ENCODE assay signal across 29 cellular contexts in the genomic region with DNA sequence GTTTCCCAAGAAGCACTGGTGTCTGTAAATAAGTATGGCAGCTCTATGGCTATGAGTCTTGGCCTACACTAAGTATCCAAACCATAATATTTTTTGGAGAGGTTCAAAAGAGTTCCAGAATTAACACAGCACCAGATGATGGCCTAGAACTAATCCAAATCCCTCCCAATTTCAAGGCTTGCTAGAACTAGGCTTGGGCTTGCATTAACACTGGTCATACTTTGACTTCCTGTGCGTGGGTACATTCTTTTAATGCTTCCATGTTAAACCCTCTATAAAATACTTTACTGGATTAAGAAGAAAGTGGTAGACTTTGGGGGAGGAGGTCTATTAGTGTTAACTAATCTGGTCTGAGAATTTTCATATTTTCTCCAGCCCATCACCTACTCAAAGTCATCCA. TPM values are rescaled to one million over a fixed set of nuclear protein-coding genes. Genes with fewer than 3 reads are reported as not detected.
DNase-seq lines count a peak whose midpoint lies in the region; ATAC-seq, FAIRE-seq and TF ChIP-seq lines count a peak whose summit lies in the region.
"Had no signal": no experiment of that assay in that cellular context is flagged by ENCODE, and none has a peak within 500 bp of the region (broad histone marks: within the 10 kb centered on the region; RNA-seq: fewer than 3 reads in every experiment).

No MANE protein-coding gene starts in this region.

- no peak for TF ChIP-seq RAD21 in GM12878 (IDR thresholded peaks at IDR 0.05; ENCODE audit: insufficient read depth, low read depth, low read length)

- no peak for ATAC-seq in GM12878
- ATAC-seq in GM18873 (IDR thresholded peaks at IDR 0.05; ENCODE audit: low FRiP score, unreplicated experiment) = no peak
- ATAC-seq in HG02981 (IDR thresholded peaks at IDR 0.05; ENCODE audit: unreplicated experiment) = no peak
- ATAC-seq: activated CD8-positive, alpha-beta T cell treated with anti-CD3 and anti-CD28 coated beads, Interleukin-2, amount 10 ng/mL, durations not matched to agents 7 days and 5 days; foreskin keratinocyte; left cardiac atrium; natural killer cell; Right ventricle myocardium inferior had no signal

- no peak for FAIRE-seq in GM12878 (lab: Jason Lieb, UNC)
- FAIRE-seq: small intestine had no signal

- intact Hi-C loops in A673 (cut with micrococcal nuclease; ENCODE audit: unreplicated experiment) (loop anchor here (5.0 kb wide), 2 partner anchors 124 to 161 kb away; a partner anchor contains a TSS), GM12878 (cut with micrococcal nuclease; ENCODE audit: unreplicated experiment) (loop anchor here (1.0 to 5.0 kb wide), 2 partner anchors 368 to 396 kb away; no protein-coding TSS in a partner anchor)

- in situ Hi-C loops in GM12878 (cut with MboI) = no loop called here

- no peak for TF ChIP-seq EP300 in GM12878 (IDR thresholded peaks at IDR 0.05; ENCODE audit: borderline replicate concordance in 1 of 2, control insufficient read depth in 1 of 2, low read depth in 2 of 2, low read length in 2 of 2)

- POLR2A ChIA-PET in A673 (lab: Charles Lee; ENCODE audit: low non-redundant PET) (no interaction called here), GM12878 (lab: Charles Lee) (interaction anchor here (0.6 kb wide), 1 partner anchor 775 kb away, joined by 4 read pairs; no protein-coding TSS in a partner anchor)

- H3K9ac ChIP-seq in GM12878 (ENCODE audit: control insufficient read depth, insufficient read depth, low read length) (no peak overlapping the region), iPS-20b (ENCODE audit: low read depth, low read length) (peak overlapping the region; percentile 96; the same call in 1 of the 2 replicates)

- 83% methylated on average over 1 of the region's 1 CpG for WGBS in GM12878 (ENCODE audit: insufficient coverage, insufficient replicate concordance, low lambda C conversion rate, missing lambda C conversion rate)

- TF ChIP-seq POLR2A in GM12878 (IDR thresholded peaks at IDR 0.05; ENCODE audit: low read depth, low read length) = no peak

- H3K27me3 ChIP-seq in A673 (replicated peaks; ENCODE audit: insufficient read depth, low read depth, low read length, poor library complexity) (no peaks in the 10 kb centered on the region), GM12878 (replicated peaks in 1 of 2; ENCODE audit: control insufficient read depth in 2 of 2, insufficient read depth in 2 of 2, low read length in 1 of 2) (no peaks in the 10 kb centered on the region), iPS-20b (ENCODE audit: insufficient read depth, low read length) (no peaks in the 10 kb centered on the region), SJCRH30 (no peaks in the 10 kb centered on the region)
- H3K27me3 ChIP-seq: esophagus muscularis mucosa, foreskin keratinocyte had no signal

- CTCF ChIA-PET in A673 (lab: Charles Lee) (interaction anchor here (0.7 kb wide), 1 partner anchor 715 kb away, joined by 6 read pairs; no protein-coding TSS in a partner anchor), GM12878 (lab: Yijun Ruan, JAX) (interaction anchor here (1.3 kb wide), 1 partner anchor 48 kb away, joined by 4 read pairs; no protein-coding TSS in a partner anchor)

- peaks cover 54% of the 10 kb centered on the region for H3K4me1 ChIP-seq in A673 (ENCODE audit: insufficient read depth, low read length, poor library complexity, severe bottlenecking)
- H3K4me1 ChIP-seq in GM12878 (ENCODE audit: control insufficient read depth, insufficient read depth, low read length) = no peaks in the 10 kb centered on the region
- peaks cover 25% of the 10 kb centered on the region for H3K4me1 ChIP-seq in iPS-20b (ENCODE audit: insufficient read depth, low read length)
- H3K4me1 ChIP-seq in SJCRH30 = peaks cover 10% of the 10 kb centered on the region; the same call in 1 of the 2 replicates

- H3K27ac ChIP-seq in A673 (ENCODE audit: low read depth, low read length, poor library complexity, severe bottlenecking) = peak overlapping the region; percentile 53
- no peak overlapping the region for H3K27ac ChIP-seq in GM12878 (ENCODE audit: control insufficient read depth, insufficient read depth)
- H3K27ac ChIP-seq in iPS-20b (ENCODE audit: low read length) = no peak overlapping the region
- no peak overlapping the region for H3K27ac ChIP-seq in SJCRH30
- H3K27ac ChIP-seq: esophagus muscularis mucosa, foreskin keratinocyte, PC-9 had no signal

- no peak overlapping the region for H3K4me2 ChIP-seq in GM12878 (ENCODE audit: control insufficient read depth, insufficient read depth)
- H3K4me2 ChIP-seq: PC-9 had no signal

- SMC1A ChIA-PET in GM12878 (lab: Charles Lee; ENCODE audit: uncharacterized antibody, unreplicated experiment) = interaction anchor here (0.5 kb wide), 1 partner anchor 18 kb away, joined by 3 read pairs; no protein-coding TSS in a partner anchor

- H3K79me2 ChIP-seq in GM12878 (ENCODE audit: control insufficient read depth, insufficient read depth, low read length) = no peaks in the 10 kb centered on the region

- no TSS peak for BruUV-seq in A673 (replicated peaks; lab: Mats Ljungman, UMichigan)
- TSS peak; percentile 49 for BruUV-seq in GM12878 (replicated peaks; lab: Mats Ljungman, UMichigan)

- H3K36me3 ChIP-seq in A673 (ENCODE audit: insufficient read depth, low read length, poor library complexity, severe bottlenecking) = no peaks in the 10 kb centered on the region
- no peaks in the 10 kb centered on the region for H3K36me3 ChIP-seq in GM12878 (ENCODE audit: control insufficient read depth in 2 of 2, insufficient read depth in 2 of 2, low read length in 1 of 2)
- peaks cover 32% of the 10 kb centered on the region for H3K36me3 ChIP-seq in iPS-20b (ENCODE audit: insufficient read depth, low read depth, low read length)
- H3K36me3 ChIP-seq in SJCRH30 = no peaks in the 10 kb centered on the region
- H3K36me3 ChIP-seq: esophagus muscularis mucosa, HAP-1 had no signal

- no peaks in the 10 kb centered on the region for H3K9me3 ChIP-seq in A673 (ENCODE audit: low read depth, low read length, poor library complexity, severe bottlenecking)
- no peaks in the 10 kb centered on the region for H3K9me3 ChIP-seq in GM12878 (replicated peaks; ENCODE audit: control insufficient read depth, insufficient read depth, low read length)
- H3K9me3 ChIP-seq in iPS-20b (ENCODE audit: insufficient read depth, low read depth, low read length) = no peaks in the 10 kb centered on the region
- H3K9me3 ChIP-seq in SJCRH30 (replicated peaks) = no peaks in the 10 kb centered on the region
- H3K9me3 ChIP-seq: esophagus muscularis mucosa, HAP-1 had no signal

- RAD21 ChIA-PET in GM12878 (lab: Charles Lee; ENCODE audit: unreplicated experiment) = no interaction called here

- no peak overlapping the region for H2AFZ ChIP-seq in GM12878 (ENCODE audit: control insufficient read depth, low read depth, low read length)
- H2AFZ ChIP-seq: PC-9 had no signal

- TF ChIP-seq CTCF in A673 (conservative IDR thresholded peaks at IDR 0.05; ENCODE audit: low read depth, low read length) = no peak
- TF ChIP-seq CTCF in GM12878 (IDR thresholded peaks at IDR 0.05 in 2 of 3, conservative IDR thresholded peaks at IDR 0.05 in 1 of 3; ENCODE audit: control insufficient read depth in 2 of 3, extremely low read depth in 1 of 3, insufficient read depth in 1 of 3, low read depth in 3 of 3, low read length in 3 of 3) = no peak

- H3K4me3 ChIP-seq in A673 (ENCODE audit: low read depth, low read length, poor library complexity, severe bottlenecking) (no peak overlapping the region), GM12878 (no peak overlapping the region), iPS-20b (ENCODE audit: low read length) (peak overlapping the region; percentile 87), SJCRH30 (no peak overlapping the region)
- H3K4me3 ChIP-seq: esophagus muscularis mucosa, HAP-1, lung, PC-9 had no signal

- no peaks in the 10 kb centered on the region for H4K20me1 ChIP-seq in GM12878 (ENCODE audit: control insufficient read depth, insufficient read depth)

- DNase-seq in A673 (ENCODE audit: low spot score) (peak; percentile 73), HCEC 1CT (peak; percentile 49), GM12878 (ENCODE audit: low read depth, low spot score) (no peak), SJCRH30 (no peak)
- no peak for DNase-seq in activated CD4-positive, alpha-beta T cell treated with anti-CD3 and anti-CD28 coated beads for 48 hours
- DNase-seq: 8988T; activated CD8-positive, alpha-beta T cell treated with anti-CD3 and anti-CD28 coated beads, Interleukin-2, amount 10 ng/mL, durations not matched to agents 7 days and 5 days; activated naive CD4-positive, alpha-beta T cell treated with anti-CD3 and anti-CD28 coated beads, Interleukin-2, amount 50 U/mL, for 16 hours; amniotic stem cell; dermis blood vessel endothelial cell; head of caudate nucleus; KBM-7; left cardiac atrium; natural killer cell; NCI-H1092 treated with DMSO at 0.1 percent for 48 hours; NCI-H1930; NCI-H524 treated with DMSO at 0.1 percent for 48 hours; NK-92 treated with Interleukin-12 subunit alpha and Interleukin-12 subunit beta, amount 100 ng/mL, for 24 hours; PC-9; small intestine; stimulated activated naive CD4-positive, alpha-beta T cell had no signal

TF ChIP-seq in GM12878, 131 proteins besides CTCF, POLR2A, EP300 and RAD21 (continues in another document):
- TF ChIP-seq BMI1 (IDR thresholded peaks at IDR 0.05; ENCODE audit: borderline replicate concordance) = no peak
- TF ChIP-seq, protein P1, sequence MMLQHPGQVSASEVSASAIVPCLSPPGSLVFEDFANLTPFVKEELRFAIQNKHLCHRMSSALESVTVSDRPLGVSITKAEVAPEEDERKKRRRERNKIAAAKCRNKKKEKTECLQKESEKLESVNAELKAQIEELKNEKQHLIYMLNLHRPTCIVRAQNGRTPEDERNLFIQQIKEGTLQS (IDR thresholded peaks at IDR 0.05; ENCODE audit: borderline replicate concordance, extremely low read depth, low read depth, low read length) = no peak

RNA-seq across cellular contexts. Expression of a gene that starts 3.1 kb away (rescaled TPM):
- total RNA-seq in A673 (2021) (38.8 and 44.4 TPM in 2 replicates), GM12878 (2014; rRNA removed) (0.40 and 0.49 TPM in 2 replicates), GM12878 (2014; rRNA removed; fragmentation: Illumina TruSeq; extraction: Trizol) (0.27 and 0.37 TPM in 2 replicates), GM12878 (2021) (0.35 and 0.54 TPM in 2 replicates)
- total RNA-seq in GM12878 (2013; cell fraction: nucleolus; rRNA removed) = 10.8 and 10.9 TPM in 2 replicates
- polyA plus RNA-seq in GM12878 (2011; ENCODE audit: low read depth) = 1.2 TPM
- polyA plus RNA-seq in GM12878 (2011; rRNA removed) (8.0 and 10.4 TPM in 2 replicates), GM12878 (2014; fragmentation: Illumina TruSeq; extraction: Trizol) (0.29 and 0.50 TPM in 2 replicates), GM12878 (2014; fragmentation: Nextera tagmentation; extraction: Ambion mirVana) (under 1 TPM; 0.09 to 0.11 TPM), GM12878 (2014; rRNA removed) (0.27 and 0.44 TPM in 2 replicates), GM12878 (2016; fragmentation: Nextera tagmentation; extraction: Ambion mirVana) (under 1 TPM; 0.37 to 0.62 TPM)
- 2.9 and 3.1 TPM in 2 replicates for polyA plus RNA-seq in GM12878 (2011; cell fraction: cytosol; rRNA removed)
- 27.7 and 34.8 TPM in 2 replicates for polyA plus RNA-seq in GM12878 (2011; cell fraction: nucleus; rRNA removed)
- 0.97 and 1.7 TPM in 2 replicates for polyA plus RNA-seq in GM12878 (2012)
- polyA minus RNA-seq in GM12878 (2011; rRNA and poly(A)+ RNA removed) = 10.9 and 11.4 TPM in 2 replicates
- polyA minus RNA-seq in GM12878 (2011; cell fraction: cytosol; rRNA and poly(A)+ RNA removed) = 2.6 and 3.1 TPM in 2 replicates
- 15.0 and 17.3 TPM in 2 replicates for polyA minus RNA-seq in GM12878 (2011; cell fraction: nucleus; rRNA and poly(A)+ RNA removed)
- total RNA-seq in SJCRH30 (2014; rRNA removed; shearing (Covaris generic)) = 43.4 and 50.4 TPM in 2 replicates

Comparison
In these comparisons a context has a peak if more than half of its experiments do, and no peak if none do; other contexts are left out.
1. DNase-seq: peak in A673 (single experiment) and HCEC 1CT (single experiment); none in GM12878 (single experiment), activated CD4-positive, alpha-beta T cell treated with anti-CD3 and anti-CD28 coated beads for 48 hours (single experiment) and SJCRH30 (0 of 2).